13 cellular contexts compared by ENCODE assay signal in the genomic region with DNA sequence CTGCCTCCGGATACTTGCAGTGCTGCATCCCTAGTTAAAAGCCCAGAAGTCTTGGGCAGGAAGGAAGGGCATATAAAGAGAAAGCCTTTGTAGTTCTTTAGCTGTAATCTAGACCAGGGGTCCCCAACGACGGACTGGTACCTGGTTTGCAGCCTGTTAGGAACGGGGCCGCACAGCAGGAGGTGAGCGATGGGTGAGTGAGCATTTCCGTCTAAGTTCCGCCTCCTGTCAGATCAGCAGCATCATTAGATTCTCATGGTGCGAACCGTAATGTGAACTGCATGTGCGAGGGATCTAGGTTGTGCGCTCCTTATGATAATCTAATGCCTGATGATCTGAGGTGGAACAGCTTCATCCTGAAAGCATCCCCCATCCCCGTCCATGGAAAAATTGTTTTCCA. TPM values are rescaled to one million over a fixed set of nuclear protein-coding genes. Genes with fewer than 3 reads are reported as not detected.
DNase-seq lines count a peak whose midpoint lies in the region; ATAC-seq and TF ChIP-seq lines count a peak whose summit lies in the region.
"Had no signal": no experiment of that assay in that cellular context is flagged by ENCODE, and none has a peak within 500 bp of the region (broad histone marks: within the 10 kb centered on the region; RNA-seq: fewer than 3 reads in every experiment).

No MANE protein-coding gene starts in this region.

- peak overlapping the region; percentile 51; the same call in 1 of the 2 replicates for H2AK5ac ChIP-seq in IMR-90 (ENCODE audit: low read depth, low read length)

- CTCF ChIA-PET in IMR-90 (lab: Yijun Ruan, JAX): interaction anchor here (1.1 kb wide), 1 partner anchor 148 kb away, joined by 5 read pairs; no protein-coding TSS in a partner anchor

- H3K27ac Mint-ChIP-seq in T-helper 2 cell treated with Interferon-gamma antibody and Interleukin-4, amounts not matched to agents 5 μg/mL and 100 μg/mL, for 36 hours: no peak overlapping the region
- H3K27ac Mint-ChIP-seq in neural progenitor cell (no peak overlapping the region), T-helper 17 cell (no peak overlapping the region)

- H3K4me2 ChIP-seq in IMR-90 (ENCODE audit: low read depth, low read length) (peak overlapping the region; percentile 85), neural progenitor cell (peak overlapping the region; percentile 96)

- no peak for TF ChIP-seq POLR2A in IMR-90 (IDR thresholded peaks at IDR 0.05; ENCODE audit: low read depth, low read length)

- H3K36me3 ChIP-seq in IMR-90 (ENCODE audit: control insufficient read depth, insufficient read depth, low read length): peaks cover 7% of the 10 kb centered on the region
- peaks cover 10% of the 10 kb centered on the region for H3K36me3 ChIP-seq in neural progenitor cell

- H3K27me3 Mint-ChIP-seq in T-helper 2 cell treated with Interferon-gamma antibody and Interleukin-4, amounts not matched to agents 5 μg/mL and 100 μg/mL, for 36 hours (ENCODE audit: low read depth): no peaks in the 10 kb centered on the region
- H3K27me3 Mint-ChIP-seq in neural progenitor cell (ENCODE audit: insufficient read depth, low read depth) (peaks cover 3% of the 10 kb centered on the region), T-helper 17 cell (no peaks in the 10 kb centered on the region)

- no TSS peak for BruUV-seq in IMR-90 (replicated peaks; lab: Mats Ljungman, UMichigan)

- H3K36me3 Mint-ChIP-seq in T-helper 2 cell treated with Interferon-gamma antibody and Interleukin-4, amounts not matched to agents 5 μg/mL and 100 μg/mL, for 36 hours (ENCODE audit: low read depth): peaks cover 37% of the 10 kb centered on the region
- peaks cover 15% of the 10 kb centered on the region for H3K36me3 Mint-ChIP-seq in neural progenitor cell
- no peaks in the 10 kb centered on the region for H3K36me3 Mint-ChIP-seq in T-helper 17 cell (ENCODE audit: low read depth)

- no peak for TF ChIP-seq RAD21 in IMR-90 (IDR thresholded peaks at IDR 0.05; ENCODE audit: low read length)

- no peak overlapping the region for H3K18ac ChIP-seq in IMR-90 (ENCODE audit: low read depth, low read length)

- H4K8ac ChIP-seq in IMR-90 (ENCODE audit: low read depth in 2 of 2, low read length in 2 of 2): no peak overlapping the region

- intact Hi-C loops in IMR-90 (cut with micrococcal nuclease) (loop anchor here (2.0 to 10.0 kb wide), 6 partner anchors 107 to 651 kb away; no protein-coding TSS in a partner anchor), sciatic nerve (cut with DNase I) (loop anchor here (10.0 kb wide), 1 partner anchor 171 kb away; a partner anchor contains a TSS)

- in situ Hi-C loops in IMR-90 (cut with MboI; ENCODE audit: low sequenced_read_pairs): loop anchor here (5.0 to 25.0 kb wide), 2 partner anchors 163 to 477 kb away; no protein-coding TSS in a partner anchor

- no peak overlapping the region for H3K56ac ChIP-seq in IMR-90 (ENCODE audit: extremely low read depth, insufficient read depth, low read length)

- no peaks in the 10 kb centered on the region for H3K9me3 ChIP-seq in IMR-90 (ENCODE audit: control insufficient read depth, insufficient read depth, low read length)
- no peaks in the 10 kb centered on the region for H3K9me3 ChIP-seq in neural progenitor cell (ENCODE audit: low read depth)
- H3K9me3 ChIP-seq in T-helper 17 cell (ENCODE audit: control insufficient read depth, low read length, poor library complexity, severe bottlenecking): no peaks in the 10 kb centered on the region
- H3K9me3 ChIP-seq: heart right ventricle, testis had no signal

- peaks cover 24% of the 10 kb centered on the region for H3K4me1 Mint-ChIP-seq in T-helper 2 cell treated with Interferon-gamma antibody and Interleukin-4, amounts not matched to agents 5 μg/mL and 100 μg/mL, for 36 hours (ENCODE audit: low read depth)
- peaks cover 21% of the 10 kb centered on the region for H3K4me1 Mint-ChIP-seq in neural progenitor cell
- H3K4me1 Mint-ChIP-seq in T-helper 17 cell: peaks cover 21% of the 10 kb centered on the region

- POLR2A ChIA-PET in IMR-90 (lab: Charles Lee; ENCODE audit: unreplicated experiment): interaction anchor here (0.6 to 0.8 kb wide), 2 partner anchors 138 to 1415 kb away, joined by 4 to 9 read pairs; a partner anchor contains a TSS

- ATAC-seq in IMR-90 (ENCODE audit: low read depth) (no peak), T-helper 17 cell (no peak), sciatic nerve (no peak)
- ATAC-seq: heart right ventricle had no signal

- H2AFZ ChIP-seq in IMR-90 (replicated peaks; ENCODE audit: low read length, poor library complexity) (no peak overlapping the region), neural progenitor cell (replicated peaks) (no peak overlapping the region)

- dilution Hi-C loops in IMR-90 (cut with HindIII; ENCODE audit: low sequenced_read_pairs, unreplicated experiment): no loop called here

- H2BK5ac ChIP-seq in IMR-90 (ENCODE audit: low read depth, low read length, poor library complexity, severe bottlenecking): no peak overlapping the region

- H3K9ac ChIP-seq in IMR-90 (ENCODE audit: low read depth, low read length) (no peak overlapping the region), neural progenitor cell (no peak overlapping the region)

- peaks cover 63% of the 10 kb centered on the region for H3K79me2 ChIP-seq in neural progenitor cell (ENCODE audit: low read depth)

- H4K91ac ChIP-seq in IMR-90 (ENCODE audit: insufficient read depth, low read depth, low read length): no peak overlapping the region

- H3K4me3 ChIP-seq in IMR-90 (ENCODE audit: insufficient read depth, low read depth, low read length) (0 out of 2 replicates have a peak overlapping the region, but pooled peaks have one; percentile 94), neural progenitor cell (peak overlapping the region; percentile 77)

- no peak for DNase-seq in T-helper 2 cell treated with Interferon-gamma antibody and Interleukin-4, amounts not matched to agents 5 μg/mL and 100 μg/mL, for 36 hours (ENCODE audit: low spot score)
- no peak for DNase-seq in T-helper 2 cell
- no peak for DNase-seq in IMR-90
- no peak for DNase-seq in epithelial cell of prostate (ENCODE audit: low read depth, low spot score)
- DNase-seq in neural progenitor cell (ENCODE audit: low spot score): no peak
- no peak for DNase-seq in T-helper 17 cell
- DNase-seq in AG20443 (ENCODE audit: low spot score): no peak
- no peak for DNase-seq in sciatic nerve (ENCODE audit: low spot score)
- DNase-seq: activated effector memory CD4-positive, alpha-beta T cell treated with anti-CD3 and anti-CD28 coated beads, Interleukin-2, amount 50 U/mL, for 16 hours; heart right ventricle; stimulated activated CD4-positive, alpha-beta T cell treated with anti-CD3 and anti-CD28 coated beads, Interleukin-4, amount 100 ng/mL, for 4 hours; T-helper 9 cell; testis had no signal

- no peaks in the 10 kb centered on the region for H3F3A ChIP-seq in neural progenitor cell (ENCODE audit: low read depth)

- no peak overlapping the region for H2BK15ac ChIP-seq in IMR-90 (ENCODE audit: low read depth, low read length)

- peak overlapping the region; percentile 94 for H3K4me3 Mint-ChIP-seq in T-helper 2 cell treated with Interferon-gamma antibody and Interleukin-4, amounts not matched to agents 5 μg/mL and 100 μg/mL, for 36 hours
- H3K4me3 Mint-ChIP-seq in neural progenitor cell (peak overlapping the region; percentile 96), T-helper 17 cell (no peak overlapping the region)

- peak overlapping the region; percentile 15; the same call in 1 of the 2 replicates for H3K14ac ChIP-seq in IMR-90 (replicated peaks; ENCODE audit: low read depth, low read length)

- H3K27ac ChIP-seq in IMR-90 (ENCODE audit: insufficient read depth, low read length): no peak overlapping the region
- H3K27ac ChIP-seq in epithelial cell of prostate: peak overlapping the region; percentile 93
- H3K27ac ChIP-seq in neural progenitor cell: no peak overlapping the region
- H3K27ac ChIP-seq: testis had no signal

- H3K79me1 ChIP-seq in IMR-90 (ENCODE audit: low read depth in 1 of 2, low read length in 2 of 2): peaks cover 22 to 41% of the 10 kb centered on the region in 2 experiments

- H3K4me1 ChIP-seq in IMR-90 (ENCODE audit: control insufficient read depth, insufficient read depth, low read length): peaks cover 5% of the 10 kb centered on the region
- H3K4me1 ChIP-seq in neural progenitor cell: peaks cover 18% of the 10 kb centered on the region

- TF ChIP-seq CTCF in IMR-90 (conservative IDR thresholded peaks at IDR 0.05; ENCODE audit: low read depth, low read length): no peak
- no peak for TF ChIP-seq CTCF in neural progenitor cell (IDR thresholded peaks at IDR 0.05)

- H2BK120ac ChIP-seq in IMR-90 (ENCODE audit: low read depth, low read length): no peak overlapping the region

- no peaks in the 10 kb centered on the region for H3K9me3 Mint-ChIP-seq in T-helper 2 cell treated with Interferon-gamma antibody and Interleukin-4, amounts not matched to agents 5 μg/mL and 100 μg/mL, for 36 hours
- peaks cover 6% of the 10 kb centered on the region for H3K9me3 Mint-ChIP-seq in neural progenitor cell

- 100% methylated on average over 4 of the region's 13 CpGs; no CpG with 5 or more reads in 1 of the 2 experiments for WGBS in IMR-90 (ENCODE audit: extremely low coverage in 2 of 2, insufficient read length in 1 of 2), 2 experiments

- H2BK20ac ChIP-seq in IMR-90 (ENCODE audit: low read depth, low read length): no peak overlapping the region

- H3K4ac ChIP-seq in IMR-90 (ENCODE audit: low read depth, low read length): no peak overlapping the region

- no peak overlapping the region for H2AK9ac ChIP-seq in IMR-90 (replicated peaks; ENCODE audit: low read depth, low read length, poor library complexity)

- 0 out of 2 replicates have a peak overlapping the region, but pooled peaks have one; percentile 63 for H3K23ac ChIP-seq in IMR-90 (ENCODE audit: low read depth, low read length)

- H4K20me1 ChIP-seq in IMR-90 (ENCODE audit: insufficient read depth, low read length) (no peaks in the 10 kb centered on the region; the same call in none of the 2 replicates), neural progenitor cell (ENCODE audit: low read depth) (no peaks in the 10 kb centered on the region)

- H3K9me1 ChIP-seq in IMR-90 (ENCODE audit: insufficient read depth, low read length): peaks cover 4% of the 10 kb centered on the region; the same call in 1 of the 2 replicates

- H4K5ac ChIP-seq in IMR-90 (ENCODE audit: low read depth, low read length): no peak overlapping the region

- H3K27me3 ChIP-seq in IMR-90 (ENCODE audit: control insufficient read depth, insufficient read depth, low read length) (no peaks in the 10 kb centered on the region), neural progenitor cell (no peaks in the 10 kb centered on the region)
- H3K27me3 ChIP-seq: heart right ventricle, testis had no signal

TF ChIP-seq in IMR-90, 13 proteins besides CTCF, POLR2A, EP300 and RAD21 (continues in another document):
- no peak for TF ChIP-seq RFX5 (IDR thresholded peaks at IDR 0.05; ENCODE audit: low read depth, low read length)
- no peak for TF ChIP-seq CHD1 (IDR thresholded peaks at IDR 0.05; ENCODE audit: low read depth, low read length)

RNA-seq across cellular contexts. Expression of a gene that starts 1.6 kb away (rescaled TPM):
- 94.3 and 101 TPM in 2 replicates for total RNA-seq in IMR-90 (2012; rRNA removed)
- polyA plus RNA-seq in IMR-90 (2012; rRNA removed): 38.5 and 49.7 TPM in 2 replicates
- polyA plus RNA-seq in IMR-90 (2012; cell fraction: cytosol; rRNA removed): 13.4 and 28.8 TPM in 2 replicates
- 3.0 and 17.3 TPM in 2 replicates for polyA plus RNA-seq in IMR-90 (2012; cell fraction: nucleus; rRNA removed; ENCODE audit: low replicate concordance)
- 29.5 and 40.9 TPM in 2 replicates for total RNA-seq in neural progenitor cell (ENCODE audit: low replicate concordance)
- total RNA-seq in T-helper 17 cell: 10 to 100 TPM; 13.7 to 20.4 TPM
- total RNA-seq in sciatic nerve: 37.8 TPM
